ENCODE assay signal across 1 cellular context in the genomic region with DNA sequence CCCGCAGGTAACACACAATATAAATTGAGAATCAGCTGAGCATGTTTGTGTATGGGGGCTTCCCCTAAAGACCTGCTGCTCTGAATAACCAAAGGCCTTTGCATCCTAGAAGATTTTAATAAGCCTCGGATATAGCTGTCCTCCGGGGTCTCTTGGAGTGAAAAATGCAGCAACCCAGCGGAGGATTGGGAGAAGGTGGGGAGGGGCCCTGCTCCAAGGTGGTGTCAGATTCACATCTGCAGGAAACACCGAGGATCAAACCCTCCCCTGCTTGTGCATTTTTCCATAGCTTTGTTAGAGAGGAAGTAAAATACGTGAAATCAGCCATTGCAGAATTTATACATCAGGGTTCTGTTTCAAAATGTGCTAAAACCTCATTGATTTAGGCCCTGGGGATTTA.
TF ChIP-seq lines count a peak whose summit lies in the region.

No MANE protein-coding gene starts in this region.

TF ChIP-seq in H1, 55 proteins besides CTCF, POLR2A, EP300 and RAD21:
- TF ChIP-seq SUZ12 (IDR thresholded peaks at IDR 0.05; ENCODE audit: low read length) (no peak), KDM4A (IDR thresholded peaks at IDR 0.05; ENCODE audit: low read depth, low read length, severe bottlenecking) (no peak), SP4 (IDR thresholded peaks at IDR 0.05; ENCODE audit: low read length) (no peak), NANOG (IDR thresholded peaks at IDR 0.05; ENCODE audit: insufficient read depth, low read depth, low read length, poor library complexity, severe bottlenecking) (no peak), ASH2L (IDR thresholded peaks at IDR 0.05; ENCODE audit: low read length) (no peak), EZH2 (IDR thresholded peaks at IDR 0.05; ENCODE audit: low read depth, low read length, severe bottlenecking) (no peak), POLR2AphosphoS5 (IDR thresholded peaks at IDR 0.05; ENCODE audit: low read depth, low read length) (no peak)
- TF ChIP-seq, protein P1, sequence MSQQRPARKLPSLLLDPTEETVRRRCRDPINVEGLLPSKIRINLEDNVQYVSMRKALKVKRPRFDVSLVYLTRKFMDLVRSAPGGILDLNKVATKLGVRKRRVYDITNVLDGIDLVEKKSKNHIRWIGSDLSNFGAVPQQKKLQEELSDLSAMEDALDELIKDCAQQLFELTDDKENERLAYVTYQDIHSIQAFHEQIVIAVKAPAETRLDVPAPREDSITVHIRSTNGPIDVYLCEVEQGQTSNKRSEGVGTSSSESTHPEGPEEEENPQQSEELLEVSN (IDR thresholded peaks at IDR 0.05): no peak
TF ChIP-seq in H1: peak in this region for 0.
